In genomic region chr10:13587367-13587766, GRCh38 we compare ENCODE assay signal across 8 cellular contexts. TPM values are rescaled to one million over a fixed set of nuclear protein-coding genes. Genes with fewer than 3 reads are reported as not detected.
A peak's percentile ranks its signal among the peaks of the same experiment; 100 is the strongest.
DNase-seq lines count a peak whose midpoint lies in the region; ATAC-seq and TF ChIP-seq lines count a peak whose summit lies in the region.

No MANE protein-coding gene starts in this region.

- peaks cover 5% of the 10 kb centered on the region for H3K4me1 ChIP-seq in parathyroid adenoma

- ATAC-seq in HG02588 (IDR thresholded peaks at IDR 0.05; ENCODE audit: unreplicated experiment) (no peak), GM18517 (IDR thresholded peaks at IDR 0.05; ENCODE audit: unreplicated experiment) (no peak)

- H3K4me3 ChIP-seq in WERI-Rb-1 (ENCODE audit: low read depth, low read length) (peak overlapping the region; percentile 93), foreskin fibroblast (ENCODE audit: low read depth in 1 of 2, low read length in 2 of 2) (peak overlapping the region; percentile 94 to 99), parathyroid adenoma (ENCODE audit: low read depth, low read length) (peak overlapping the region; percentile 99)

- peak; percentile 65 for DNase-seq in activated effector memory CD4-positive, alpha-beta T cell treated with anti-CD3 and anti-CD28 coated beads, Interleukin-2, amount 50 U/mL, for 16 hours
- no peak for DNase-seq in activated effector memory CD4-positive, alpha-beta T cell treated with Interleukin-2 at 50 U/mL for 16 hours
- no peak for DNase-seq in WERI-Rb-1
- DNase-seq in foreskin fibroblast = peak in 1 of 2 donors; percentile 36
- DNase-seq in posterior vena cava (ENCODE audit: low spot score) = no peak

- intact Hi-C loops in posterior vena cava (cut with DNase I) = no loop called here

- H3K9me3 ChIP-seq in WERI-Rb-1 (ENCODE audit: severe bottlenecking) (no peaks in the 10 kb centered on the region), parathyroid adenoma (ENCODE audit: control insufficient read depth, low read length) (no peaks in the 10 kb centered on the region)

- peak overlapping the region; percentile 68 for H3K9ac ChIP-seq in parathyroid adenoma

- no peaks in the 10 kb centered on the region for H3K36me3 ChIP-seq in WERI-Rb-1
- no peaks in the 10 kb centered on the region for H3K36me3 ChIP-seq in parathyroid adenoma (ENCODE audit: control insufficient read depth, insufficient read depth, low read length)

- peak overlapping the region; percentile 93 for H2AFZ ChIP-seq in parathyroid adenoma

- TF ChIP-seq CTCF in WERI-Rb-1 (IDR thresholded peaks at IDR 0.05; ENCODE audit: low read depth, low read length) (no peak), foreskin fibroblast (IDR thresholded peaks at IDR 0.05; ENCODE audit: low read depth, low read length) (no peak), parathyroid adenoma (IDR thresholded peaks at IDR 0.05) (no peak)

- H3K27ac ChIP-seq in WERI-Rb-1 = no peak overlapping the region
- H3K27ac ChIP-seq in parathyroid adenoma = no peak overlapping the region

- H3K4me2 ChIP-seq in parathyroid adenoma (ENCODE audit: low read length) = peak overlapping the region; percentile 95

- H3K27me3 ChIP-seq in WERI-Rb-1 (ENCODE audit: insufficient read depth, low read depth, severe bottlenecking) = no peaks in the 10 kb centered on the region
- no peaks in the 10 kb centered on the region for H3K27me3 ChIP-seq in parathyroid adenoma (ENCODE audit: control insufficient read depth, insufficient read depth, low read length)

- H3K79me2 ChIP-seq in parathyroid adenoma = peaks cover 27% of the 10 kb centered on the region

RNA-seq across cellular contexts. Expression of gene PRPF18, which starts 0.6 kb away (rescaled TPM):
- 10 to 100 TPM; 16.8 to 17.3 TPM for total RNA-seq in posterior vena cava

RNA-seq across cellular contexts. Expression of gene BEND7, which starts 58.6 kb away (rescaled TPM):
- total RNA-seq in posterior vena cava = 10 to 100 TPM; 10.1 to 21.7 TPM
